ENCODE assay signal across 18 cellular contexts in the genomic region with DNA sequence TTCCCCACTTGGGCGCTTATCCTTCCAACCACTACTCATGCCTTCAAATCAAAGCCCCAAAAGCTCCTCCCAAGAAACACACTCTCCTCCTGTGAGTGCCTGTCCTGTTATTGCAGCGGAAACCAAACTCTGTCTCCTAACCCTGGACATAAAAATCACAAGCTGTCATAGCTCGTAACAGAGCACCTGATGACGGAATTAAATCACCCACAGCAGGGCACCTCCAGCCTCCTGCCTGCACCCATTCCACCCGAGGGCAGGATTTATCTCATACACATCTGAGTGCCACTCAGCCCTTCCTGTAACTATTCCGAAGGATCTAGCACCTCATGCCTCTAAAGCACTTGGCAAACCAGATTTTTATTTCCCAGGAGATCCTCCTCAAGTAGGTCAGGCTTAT.
"Had no signal": no experiment of that assay in that cellular context is flagged by ENCODE, and none has a peak within 500 bp of the region (broad histone marks: within the 10 kb centered on the region; RNA-seq: fewer than 3 reads in every experiment).

No MANE protein-coding gene starts in this region.

- H3K36me3 ChIP-seq: colonic mucosa, esophagus muscularis mucosa, gastrocnemius medialis, heart right ventricle, left lung, lower lobe of right lung had no signal

- ATAC-seq: foreskin keratinocyte, gastrocnemius medialis, heart right ventricle, left cardiac atrium, left lung, left ventricle myocardium superior, lower lobe of right lung, mucosa of descending colon had no signal

- H3K27ac ChIP-seq: colonic mucosa, esophagus muscularis mucosa, foreskin keratinocyte, gastrocnemius medialis, heart right ventricle, left lung, lower lobe of right lung had no signal

- H3K36me3 Mint-ChIP-seq: mesothelial cell of epicardium had no signal

- H3K4me1 ChIP-seq: colonic mucosa, esophagus muscularis mucosa, foreskin keratinocyte, gastrocnemius medialis, left lung, lower lobe of right lung had no signal

- H3K9me3 Mint-ChIP-seq: mesothelial cell of epicardium had no signal

- H3K27me3 Mint-ChIP-seq: dendritic cell treated with granulocyte-macrophage colony-stimulating factor and Interleukin-4, amounts not matched to agents 40 ng/mL and 50 ng/mL, for 4 days had no signal

- H3K4me3 Mint-ChIP-seq: dendritic cell treated with granulocyte-macrophage colony-stimulating factor and Interleukin-4, amounts not matched to agents 40 ng/mL and 50 ng/mL, for 4 days; mesothelial cell of epicardium had no signal

- H3K9me3 ChIP-seq: colonic mucosa, esophagus muscularis mucosa, gastrocnemius medialis, heart right ventricle, lower lobe of right lung, mucosa of descending colon had no signal

- H3K27ac Mint-ChIP-seq: dendritic cell treated with granulocyte-macrophage colony-stimulating factor and Interleukin-4, amounts not matched to agents 40 ng/mL and 50 ng/mL, for 4 days; mesothelial cell of epicardium had no signal

- DNase-seq: colonic mucosa; cortex of kidney; effector CD8-positive, alpha-beta T cell; foreskin keratinocyte; gastrocnemius medialis; glutamatergic neuron; head of caudate nucleus; heart right ventricle; hippocampal formation; left cardiac atrium; left lung; left ventricle myocardium superior; lower lobe of right lung; mesenchymal stem cell; mucosa of descending colon had no signal

- H3K27me3 ChIP-seq: colonic mucosa, esophagus muscularis mucosa, gastrocnemius medialis, left lung had no signal

- H3K4me1 Mint-ChIP-seq: mesothelial cell of epicardium had no signal

- H3K4me3 ChIP-seq: colonic mucosa, esophagus muscularis mucosa, gastrocnemius medialis, heart right ventricle, left lung, lower lobe of right lung, mucosa of descending colon had no signal
